8 cellular contexts compared by ENCODE assay signal in the genomic region with DNA sequence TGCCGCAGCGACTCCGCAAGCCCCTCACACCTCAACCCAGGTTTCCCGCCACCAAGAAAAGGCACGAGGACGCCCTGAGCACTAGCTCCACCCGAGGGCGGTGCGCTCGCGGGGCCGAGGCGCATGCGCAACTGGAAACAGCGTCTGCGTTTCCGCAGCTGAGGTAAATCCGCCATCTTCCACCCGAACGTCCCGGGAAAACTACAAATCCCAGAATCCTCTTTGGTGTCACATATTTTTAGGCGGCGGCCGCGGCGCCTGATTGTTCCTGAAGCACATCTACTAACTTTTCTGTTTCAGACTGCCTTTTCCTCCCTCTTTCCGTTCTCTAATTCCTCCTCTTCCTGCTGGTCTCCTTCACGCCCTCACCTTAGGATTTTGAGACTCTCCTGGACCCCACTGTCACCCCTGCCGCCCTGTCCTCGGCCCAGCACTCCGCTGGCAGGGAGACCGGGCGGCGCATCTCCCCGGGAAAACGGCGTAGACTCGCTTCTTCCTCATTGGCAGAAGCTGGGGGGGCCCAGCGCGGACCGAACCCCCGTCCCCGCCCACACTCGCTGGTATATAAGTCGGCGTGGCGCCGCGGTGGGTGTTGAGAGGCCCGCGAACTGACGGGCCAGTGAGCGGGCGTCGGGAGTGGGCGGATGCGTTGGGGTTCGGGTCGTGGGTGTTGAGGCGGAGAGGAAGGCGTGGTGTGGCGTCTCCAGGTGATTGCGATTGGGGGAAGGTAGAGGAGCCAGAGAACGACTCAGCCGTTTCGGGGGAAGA. TPM values are rescaled to one million over a fixed set of nuclear protein-coding genes. Genes with fewer than 3 reads are reported as not detected.
DNase-seq lines count a peak whose midpoint lies in the region; ATAC-seq and TF ChIP-seq lines count a peak whose summit lies in the region.

A gene with protein sequence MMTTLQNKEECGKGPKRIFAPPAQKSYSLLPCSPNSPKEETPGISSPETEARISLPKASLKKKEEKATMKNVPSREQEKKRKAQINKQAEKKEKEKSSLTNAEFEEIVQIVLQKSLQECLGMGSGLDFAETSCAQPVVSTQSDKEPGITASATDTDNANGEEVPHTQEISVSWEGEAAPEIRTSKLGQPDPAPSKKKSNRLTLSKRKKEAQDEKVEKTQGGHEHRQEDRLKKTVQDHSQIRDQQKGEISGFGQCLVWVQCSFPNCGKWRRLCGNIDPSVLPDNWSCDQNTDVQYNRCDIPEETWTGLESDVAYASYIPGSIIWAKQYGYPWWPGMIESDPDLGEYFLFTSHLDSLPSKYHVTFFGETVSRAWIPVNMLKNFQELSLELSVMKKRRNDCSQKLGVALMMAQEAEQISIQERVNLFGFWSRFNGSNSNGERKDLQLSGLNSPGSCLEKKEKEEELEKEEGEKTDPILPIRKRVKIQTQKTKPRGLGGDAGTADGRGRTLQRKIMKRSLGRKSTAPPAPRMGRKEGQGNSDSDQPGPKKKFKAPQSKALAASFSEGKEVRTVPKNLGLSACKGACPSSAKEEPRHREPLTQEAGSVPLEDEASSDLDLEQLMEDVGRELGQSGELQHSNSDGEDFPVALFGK (minus strand): TSS at position 505 of the 768 bp plus-strand sequence. CDS start 8,054 bp downstream, outside the sequence.

- peak within 1 kb of the TSS; percentile 99 for H3K27ac ChIP-seq in CD8-positive, alpha-beta T cell (ENCODE audit: low read depth, low read length)
- peak within 1 kb of the TSS; percentile 100 for H3K27ac ChIP-seq in effector memory CD4-positive, alpha-beta T cell (ENCODE audit: insufficient read depth, low read length, poor library complexity, severe bottlenecking)

- no peaks in the 10 kb centered on the region for H3K9me3 ChIP-seq in CD8-positive, alpha-beta T cell (ENCODE audit: low read length)
- no peaks in the 10 kb centered on the region for H3K9me3 ChIP-seq in effector memory CD4-positive, alpha-beta T cell (ENCODE audit: control insufficient read depth, low read length)

- peak within 1 kb of the TSS; percentile 100 for H3K4me3 Mint-ChIP-seq in CD8-positive, alpha-beta T cell

- H3K36me3 Mint-ChIP-seq in CD8-positive, alpha-beta T cell: peaks cover 39% of the 10 kb centered on the region

- peaks cover 35% of the 10 kb centered on the region for H3K4me1 Mint-ChIP-seq in CD8-positive, alpha-beta T cell (ENCODE audit: low read depth)

- DNase-seq in CD8-positive, alpha-beta T cell: peak; percentile 94 to 98 (median 96)
- peak; percentile 87 for DNase-seq in HS-5 (ENCODE audit: low read depth)
- peak; percentile 75 for DNase-seq in NK-92 (lab: John Stamatoyannopoulos, UW; ENCODE audit: unreplicated experiment)
- peak; percentile 94 to 95 for DNase-seq in activated CD8-positive, alpha-beta memory T cell treated with anti-CD3 and anti-CD28 coated beads for 4 hours (ENCODE audit: low read depth in 2 of 2)
- DNase-seq in effector memory CD4-positive, alpha-beta T cell: peak; percentile 94 to 97 (median 95)
- peak; percentile 97 to 98 for DNase-seq in lung microvascular endothelial cell (ENCODE audit: low read depth in 2 of 2)
- peak; percentile 96 to 97 (median 97) for DNase-seq in stimulated activated CD4-positive, alpha-beta T cell treated with anti-CD3 and anti-CD28 coated beads, TNF-alpha, amount 100 ng/mL, for 4 hours (ENCODE audit: low read depth in 3 of 3)

- peak; percentile 58 for ATAC-seq in CD8-positive, alpha-beta T cell
- ATAC-seq in GM19468 (IDR thresholded peaks at IDR 0.05; ENCODE audit: extremely low read depth, unreplicated experiment): peak; percentile 36

- intact Hi-C loops in CD8-positive, alpha-beta T cell (cut with DNase I, micrococcal nuclease): loop anchor here (1.0 to 10.0 kb wide), 20 partner anchors 8 to 1020 kb away; partner anchors contain the start of genes AGFG2 (in 2 of the 2), MOSPD3 (in 2 of the 2), PPP1R35 (in 2 of the 2) and BUD31 (in 1 of the 2)

- H3K27me3 ChIP-seq in CD8-positive, alpha-beta T cell (ENCODE audit: insufficient read depth, low read length): no peaks in the 10 kb centered on the region
- H3K27me3 ChIP-seq in effector memory CD4-positive, alpha-beta T cell (replicated peaks; ENCODE audit: control insufficient read depth, insufficient read depth, low read length, poor library complexity, severe bottlenecking): no peaks in the 10 kb centered on the region

- peaks cover 27% of the 10 kb centered on the region for H3K4me1 ChIP-seq in CD8-positive, alpha-beta T cell (ENCODE audit: insufficient read depth, low read length)
- H3K4me1 ChIP-seq in effector memory CD4-positive, alpha-beta T cell (ENCODE audit: control insufficient read depth, insufficient read depth, low read length, poor library complexity, severe bottlenecking): peaks cover 20% of the 10 kb centered on the region

- no peaks in the 10 kb centered on the region for H3K27me3 Mint-ChIP-seq in CD8-positive, alpha-beta T cell (ENCODE audit: low read depth)

- CTCF ChIA-PET in CD8-positive, alpha-beta T cell (lab: Charles Lee): interaction anchor here (0.8 to 1.5 kb wide), 4 partner anchors 8 to 22 kb away, joined by 3 read pairs; no protein-coding TSS in a partner anchor

- POLR2A ChIA-PET in CD8-positive, alpha-beta T cell (lab: Charles Lee): interaction anchor here (0.6 to 3.4 kb wide), 36 partner anchors 9 to 1020 kb away, joined by 3 to 32 read pairs (median 5); partner anchors contain the start of genes AP4M1, BUD31, FBXO24 and GIGYF1

- H3K9me3 Mint-ChIP-seq in CD8-positive, alpha-beta T cell: no peaks in the 10 kb centered on the region

- H3K4me3 ChIP-seq in CD8-positive, alpha-beta T cell (ENCODE audit: low read depth, low read length): peak within 1 kb of the TSS; percentile 96
- peak within 1 kb of the TSS; percentile 86 for H3K4me3 ChIP-seq in effector memory CD4-positive, alpha-beta T cell (ENCODE audit: insufficient read depth, low read depth, low read length, poor library complexity, severe bottlenecking)

- no peak for TF ChIP-seq CTCF in CD8-positive, alpha-beta T cell (IDR thresholded peaks at IDR 0.05)

- peaks cover 4% of the 10 kb centered on the region for H3K36me3 ChIP-seq in CD8-positive, alpha-beta T cell (ENCODE audit: insufficient read depth, low read length)
- peaks cover 9% of the 10 kb centered on the region for H3K36me3 ChIP-seq in effector memory CD4-positive, alpha-beta T cell (ENCODE audit: control insufficient read depth, insufficient read depth, low read length)

- H3K27ac Mint-ChIP-seq in CD8-positive, alpha-beta T cell: peak within 1 kb of the TSS; percentile 100

RNA-seq across cellular contexts. Expression of the gene that starts here (rescaled TPM):
- total RNA-seq in CD8-positive, alpha-beta T cell: 1 to 10 TPM; 5.0 to 5.7 TPM
- 0.44 and 0.79 TPM in 2 replicates for total RNA-seq in lung microvascular endothelial cell

Comparison
In these comparisons a context has a peak if more than half of its experiments do, and no peak if none do; other contexts are left out.
1. Peak in every context shown above with its lines: DNase-seq, ATAC-seq, H3K4me3 ChIP-seq and H3K27ac ChIP-seq.
2. Peak in DNase-seq in lung microvascular endothelial cell; RNA of the gene not detected or under 1 TPM.